20 cellular contexts compared by ENCODE assay signal in genomic region chr17:1007310-1008007, GRCh38. TPM values are rescaled to one million over a fixed set of nuclear protein-coding genes. Genes with fewer than 3 reads are reported as not detected.
A peak's percentile ranks its signal among the peaks of the same experiment; 100 is the strongest.
DNase-seq lines count a peak whose midpoint lies in the region; ATAC-seq and TF ChIP-seq lines count a peak whose summit lies in the region.
"Had no signal": no experiment of that assay in that cellular context is flagged by ENCODE, and none has a peak within 500 bp of the region (broad histone marks: within the 10 kb centered on the region; RNA-seq: fewer than 3 reads in every experiment).

No MANE protein-coding gene starts in this region.

- DNase-seq in Peyer's patch (no peak), esophagus muscularis mucosa (ENCODE audit: extremely low spot score) (no peak), osteocyte (ENCODE audit: extremely low spot score, unreplicated experiment) (no peak), thoracic aorta (ENCODE audit: low spot score) (no peak), kidney glomerular epithelial cell (lab: John Stamatoyannopoulos, UW) (no peak)
- no peak for DNase-seq in activated T-helper 1 cell treated with anti-CD3 and anti-CD28 coated beads, Interleukin-12 subunit alpha, Interleukin-12 subunit beta, Interleukin-2, Interleukin-4 antibody, amounts not matched to agents 30 ng/mL and 10 ng/mL and 1 ng/mL, durations not matched to agents 14 hours and 24 hours and 36 hours (ENCODE audit: low spot score)
- DNase-seq: activated CD8-positive, alpha-beta T cell treated with anti-CD3 and anti-CD28 coated beads, Interleukin-2, amount 10 ng/mL, durations not matched to agents 7 days and 5 days; central memory CD4-positive, alpha-beta T cell; effector memory CD4-positive, alpha-beta T cell; hippocampal formation; IMR-90; MM.1S; NCI-H1930; NCI-H446; SHP77 treated with DMSO at 0.1 percent for 48 hours had no signal

- H3K27me3 Mint-ChIP-seq in osteocyte (ENCODE audit: unreplicated experiment): no peaks in the 10 kb centered on the region
- H3K27me3 Mint-ChIP-seq in activated T-helper 1 cell treated with anti-CD3 and anti-CD28 coated beads, Interleukin-12 subunit alpha, Interleukin-12 subunit beta, Interleukin-2, Interleukin-4 antibody, amounts not matched to agents 30 ng/mL and 10 ng/mL and 1 ng/mL, durations not matched to agents 14 hours and 24 hours and 36 hours (ENCODE audit: insufficient read depth): no peaks in the 10 kb centered on the region
- H3K27me3 Mint-ChIP-seq: activated T-helper 17 cell treated with anti-CD3 and anti-CD28 coated beads, Interleukin-2, amount 50 U/mL, for 72 hours had no signal

- peaks cover 0 to 94% (median 5%) of the 10 kb centered on the region in 3 donors for H3K36me3 ChIP-seq in Peyer's patch
- H3K36me3 ChIP-seq in esophagus muscularis mucosa: peaks cover 32 to 92% (median 63%) of the 10 kb centered on the region in 4 donors
- peaks cover 43% of the 10 kb centered on the region for H3K36me3 ChIP-seq in thoracic aorta

- 80% methylated on average over 13 of the region's 16 CpGs for WGBS in esophagus muscularis mucosa

- H3K9me3 ChIP-seq in Peyer's patch (no peaks in the 10 kb centered on the region), esophagus muscularis mucosa (no peaks in the 10 kb centered on the region), thoracic aorta (no peaks in the 10 kb centered on the region)
- H3K9me3 ChIP-seq: pancreas had no signal

- TF ChIP-seq EP300 in esophagus muscularis mucosa (IDR thresholded peaks at IDR 0.05): no peak

- H3K9me3 Mint-ChIP-seq in osteocyte (ENCODE audit: unreplicated experiment): no peaks in the 10 kb centered on the region
- H3K9me3 Mint-ChIP-seq in activated T-helper 1 cell treated with anti-CD3 and anti-CD28 coated beads, Interleukin-12 subunit alpha, Interleukin-12 subunit beta, Interleukin-2, Interleukin-4 antibody, amounts not matched to agents 30 ng/mL and 10 ng/mL and 1 ng/mL, durations not matched to agents 14 hours and 24 hours and 36 hours: no peaks in the 10 kb centered on the region
- H3K9me3 Mint-ChIP-seq: activated T-helper 17 cell treated with anti-CD3 and anti-CD28 coated beads, Interleukin-2, amount 50 U/mL, for 72 hours; T-helper 1 cell treated with Interleukin-12 subunit alpha and Interleukin-12 subunit beta and Interleukin-4 antibody, amounts not matched to agents 30 μg/mL and 1 μg/mL, for 36 hours had no signal

- ATAC-seq in thoracic aorta (ENCODE audit: insufficient number of reproducible peaks, low FRiP score, low read depth): no peak
- no peak for ATAC-seq in HG02759 (IDR thresholded peaks at IDR 0.05; ENCODE audit: unreplicated experiment)
- no peak for ATAC-seq in HG02610 (IDR thresholded peaks at IDR 0.05; ENCODE audit: unreplicated experiment)
- ATAC-seq: activated CD8-positive, alpha-beta T cell treated with anti-CD3 and anti-CD28 coated beads, Interleukin-2, amount 10 ng/mL, durations not matched to agents 7 days and 5 days; activated T-helper 17 cell treated with anti-CD3 and anti-CD28 coated beads, Interleukin-2, amount 50 U/mL, for 72 hours; pancreas had no signal

- peak overlapping the region; percentile 31 for H3K27ac Mint-ChIP-seq in osteocyte (ENCODE audit: unreplicated experiment)
- H3K27ac Mint-ChIP-seq in activated T-helper 1 cell treated with anti-CD3 and anti-CD28 coated beads, Interleukin-12 subunit alpha, Interleukin-12 subunit beta, Interleukin-2, Interleukin-4 antibody, amounts not matched to agents 30 ng/mL and 10 ng/mL and 1 ng/mL, durations not matched to agents 14 hours and 24 hours and 36 hours: no peak overlapping the region
- H3K27ac Mint-ChIP-seq: activated CD8-positive, alpha-beta T cell treated with anti-CD3 and anti-CD28 coated beads, Interleukin-2, amount 10 ng/mL, durations not matched to agents 7 days and 5 days; activated T-helper 17 cell treated with anti-CD3 and anti-CD28 coated beads, Interleukin-2, amount 50 U/mL, for 72 hours; T-helper 1 cell treated with Interleukin-12 subunit alpha and Interleukin-12 subunit beta and Interleukin-4 antibody, amounts not matched to agents 30 μg/mL and 1 μg/mL, for 36 hours had no signal

- H3K27me3 ChIP-seq in Peyer's patch (no peaks in the 10 kb centered on the region), esophagus muscularis mucosa (no peaks in the 10 kb centered on the region), thoracic aorta (replicated peaks; ENCODE audit: insufficient read depth) (no peaks in the 10 kb centered on the region)
- H3K27me3 ChIP-seq: pancreas had no signal

- no peak overlapping the region for H3K4me3 Mint-ChIP-seq in osteocyte (ENCODE audit: unreplicated experiment)
- no peak overlapping the region for H3K4me3 Mint-ChIP-seq in activated T-helper 1 cell treated with anti-CD3 and anti-CD28 coated beads, Interleukin-12 subunit alpha, Interleukin-12 subunit beta, Interleukin-2, Interleukin-4 antibody, amounts not matched to agents 30 ng/mL and 10 ng/mL and 1 ng/mL, durations not matched to agents 14 hours and 24 hours and 36 hours
- H3K4me3 Mint-ChIP-seq: activated CD8-positive, alpha-beta T cell treated with anti-CD3 and anti-CD28 coated beads, Interleukin-2, amount 10 ng/mL, durations not matched to agents 7 days and 5 days; activated T-helper 17 cell treated with anti-CD3 and anti-CD28 coated beads, Interleukin-2, amount 50 U/mL, for 72 hours; T-helper 1 cell treated with Interleukin-12 subunit alpha and Interleukin-12 subunit beta and Interleukin-4 antibody, amounts not matched to agents 30 μg/mL and 1 μg/mL, for 36 hours had no signal

- H3K27ac ChIP-seq in Peyer's patch (peak overlapping the region; percentile 40 to 48 (median 46)), esophagus muscularis mucosa (replicated peaks in 1 of 4) (peak overlapping the region; percentile 71 to 80 (median 76)), thoracic aorta (peak overlapping the region; percentile 84 to 94)
- H3K27ac ChIP-seq: pancreas had no signal

- no peak for TF ChIP-seq POLR2A in Peyer's patch (IDR thresholded peaks at IDR 0.05)
- no peak for TF ChIP-seq POLR2A in esophagus muscularis mucosa (IDR thresholded peaks at IDR 0.05; ENCODE audit: low read depth)

- intact Hi-C loops in esophagus muscularis mucosa (cut with DNase I): no loop called here
- intact Hi-C loops in activated T-helper 1 cell treated with anti-CD3 and anti-CD28 coated beads, Interleukin-12 subunit alpha, Interleukin-12 subunit beta, Interleukin-2, Interleukin-4 antibody, amounts not matched to agents 30 ng/mL and 10 ng/mL and 1 ng/mL, durations not matched to agents 14 hours and 24 hours and 36 hours (cut with micrococcal nuclease): no loop called here

- H3K4me3 ChIP-seq in Peyer's patch: no peak overlapping the region
- H3K4me3 ChIP-seq in esophagus muscularis mucosa: no peak overlapping the region
- no peak overlapping the region for H3K4me3 ChIP-seq in thoracic aorta
- H3K4me3 ChIP-seq: pancreas had no signal

- peaks cover 0 to 39% (median 0%) of the 10 kb centered on the region in 4 donors for H3K4me1 ChIP-seq in Peyer's patch
- peaks cover 60 to 83% (median 79%) of the 10 kb centered on the region in 4 donors for H3K4me1 ChIP-seq in esophagus muscularis mucosa
- H3K4me1 ChIP-seq in thoracic aorta (ENCODE audit: control insufficient read depth in 1 of 2, low read depth in 2 of 2): peaks cover 56 to 80% of the 10 kb centered on the region in 2 donors

- peaks cover 32% of the 10 kb centered on the region for H3K4me1 Mint-ChIP-seq in osteocyte (ENCODE audit: unreplicated experiment)
- no peaks in the 10 kb centered on the region for H3K4me1 Mint-ChIP-seq in activated T-helper 1 cell treated with anti-CD3 and anti-CD28 coated beads, Interleukin-12 subunit alpha, Interleukin-12 subunit beta, Interleukin-2, Interleukin-4 antibody, amounts not matched to agents 30 ng/mL and 10 ng/mL and 1 ng/mL, durations not matched to agents 14 hours and 24 hours and 36 hours (ENCODE audit: low read depth)
- H3K4me1 Mint-ChIP-seq: activated T-helper 17 cell treated with anti-CD3 and anti-CD28 coated beads, Interleukin-2, amount 50 U/mL, for 72 hours had no signal

- peaks cover 14% of the 10 kb centered on the region for H3K36me3 Mint-ChIP-seq in osteocyte (ENCODE audit: unreplicated experiment)
- peaks cover 9% of the 10 kb centered on the region for H3K36me3 Mint-ChIP-seq in activated T-helper 1 cell treated with anti-CD3 and anti-CD28 coated beads, Interleukin-12 subunit alpha, Interleukin-12 subunit beta, Interleukin-2, Interleukin-4 antibody, amounts not matched to agents 30 ng/mL and 10 ng/mL and 1 ng/mL, durations not matched to agents 14 hours and 24 hours and 36 hours (ENCODE audit: low read depth)

- TF ChIP-seq CTCF in Peyer's patch (IDR thresholded peaks at IDR 0.05): no peak
- TF ChIP-seq CTCF in esophagus muscularis mucosa (IDR thresholded peaks at IDR 0.05): no peak
- TF ChIP-seq CTCF in osteocyte (IDR thresholded peaks at IDR 0.05): no peak
- TF ChIP-seq CTCF in thoracic aorta (IDR thresholded peaks at IDR 0.05): no peak

RNA-seq across cellular contexts. Expression of gene TIMM22, which starts 10.5 kb away (rescaled TPM):
- total RNA-seq in Peyer's patch (10 to 100 TPM in 3 of 4 donors, 1 to 10 TPM in 1; 9.0 to 18.2 (median 11.2) TPM), esophagus muscularis mucosa (10 to 100 TPM; 14.1 to 17.9 (median 15.8) TPM), osteocyte (12.6 and 12.8 TPM in 2 replicates), thoracic aorta (10 to 100 TPM; 12.6 to 13.0 TPM)
- total RNA-seq in activated T-helper 1 cell treated with anti-CD3 and anti-CD28 coated beads, Interleukin-12 subunit alpha, Interleukin-12 subunit beta, Interleukin-2, Interleukin-4 antibody, amounts not matched to agents 30 ng/mL and 10 ng/mL and 1 ng/mL, durations not matched to agents 14 hours and 24 hours and 36 hours: 14.6 and 17.3 TPM in 2 replicates

RNA-seq across cellular contexts. Expression of gene NXN, which starts 27.9 kb away (rescaled TPM):
- total RNA-seq in Peyer's patch: 10 to 100 TPM in 2 of 4 donors, 1 to 10 TPM in 2; 2.1 to 14.0 (median 8.6) TPM
- total RNA-seq in esophagus muscularis mucosa: 10 to 100 TPM; 37.0 to 65.6 (median 49.8) TPM
- total RNA-seq in osteocyte: 123 and 131 TPM in 2 replicates
- total RNA-seq in thoracic aorta: 10 to 100 TPM; 13.9 to 18.9 TPM
- total RNA-seq in activated T-helper 1 cell treated with anti-CD3 and anti-CD28 coated beads, Interleukin-12 subunit alpha, Interleukin-12 subunit beta, Interleukin-2, Interleukin-4 antibody, amounts not matched to agents 30 ng/mL and 10 ng/mL and 1 ng/mL, durations not matched to agents 14 hours and 24 hours and 36 hours: 0.24 and 0.31 TPM in 2 replicates
